In genomic region chr1:226548281-226549093, GRCh38 we compare ENCODE assay signal across 8 cellular contexts. TPM values are rescaled to one million over a fixed set of nuclear protein-coding genes. Genes with fewer than 3 reads are reported as not detected.
DNase-seq lines count a peak whose midpoint lies in the region; ATAC-seq and TF ChIP-seq lines count a peak whose summit lies in the region.

Gene STUM (plus strand): TSS chr1:226548764. CDS start chr1:226548905, 141 bp downstream.

- no peak within 1 kb of the TSS; the same call in 1 of the 2 replicates for H3K14ac ChIP-seq in H9 (ENCODE audit: insufficient read depth, low read length)

- H3K4me1 ChIP-seq in H9 (ENCODE audit: insufficient read depth, low read length) = peaks cover 6% of the 10 kb centered on the region; the same call in 1 of the 2 replicates
- peaks cover 20% of the 10 kb centered on the region for H3K4me1 ChIP-seq in upper lobe of right lung

- H4K5ac ChIP-seq in H9 (ENCODE audit: insufficient read length, low read depth, low read length) = no peak within 1 kb of the TSS

- no peak within 1 kb of the TSS for H2AK5ac ChIP-seq in H9 (ENCODE audit: insufficient read length, low read length)

- H2BK20ac ChIP-seq in H9 (ENCODE audit: low read depth, low read length, poor library complexity, severe bottlenecking) = no peak within 1 kb of the TSS

- no peaks in the 10 kb centered on the region for H4K20me1 ChIP-seq in H9 (ENCODE audit: control insufficient read depth, insufficient read depth, insufficient read length)

- no peaks in the 10 kb centered on the region for H3K9me3 ChIP-seq in H9 (ENCODE audit: control insufficient read depth, low read depth, low read length)
- no peaks in the 10 kb centered on the region for H3K9me3 ChIP-seq in T-helper 17 cell (ENCODE audit: control insufficient read depth, low read length, poor library complexity, severe bottlenecking)
- H3K9me3 ChIP-seq in upper lobe of right lung = no peaks in the 10 kb centered on the region

- no peak within 1 kb of the TSS for H2BK12ac ChIP-seq in H9 (ENCODE audit: insufficient read length, low read depth, low read length)

- WGBS in H9 (ENCODE audit: extremely low coverage, insufficient read length, low lambda C conversion rate) = no CpG with 5 or more reads among the region's 82 CpGs

- no peak within 1 kb of the TSS for H3K18ac ChIP-seq in H9 (ENCODE audit: insufficient read length, low read depth, low read length)

- no peak within 1 kb of the TSS for H2BK15ac ChIP-seq in H9 (ENCODE audit: low read depth, low read length)

- H2BK120ac ChIP-seq in H9 (ENCODE audit: low read depth, low read length, poor library complexity, severe bottlenecking) = no peak within 1 kb of the TSS

- no peak within 1 kb of the TSS for H3K9ac ChIP-seq in H9 (ENCODE audit: extremely low read depth, insufficient read length, low read length)

- H3K4ac ChIP-seq in H9 (ENCODE audit: low read depth, low read length) = no peak within 1 kb of the TSS

- H2BK5ac ChIP-seq in H9 (ENCODE audit: insufficient read length, low read length) = no peak within 1 kb of the TSS

- H3K27me3 ChIP-seq in H9 (ENCODE audit: insufficient read depth, low read length) (peaks cover 23% of the 10 kb centered on the region; the same call in 1 of the 2 replicates), upper lobe of right lung (peaks cover 20% of the 10 kb centered on the region)

- no peak within 1 kb of the TSS for H4K8ac ChIP-seq in H9 (replicated peaks; ENCODE audit: insufficient read length, low read depth, low read length)

- H3K23ac ChIP-seq in H9 (ENCODE audit: insufficient read length, low read depth, low read length) = no peak within 1 kb of the TSS

- intact Hi-C loops in upper lobe of right lung (cut with DNase I) = no loop called here

- H3K36me3 Mint-ChIP-seq in H9 (ENCODE audit: insufficient read depth in 1 of 3, low read depth in 3 of 3) (no peaks in the 10 kb centered on the region), T-helper 17 cell (ENCODE audit: low read depth) (peaks cover 3% of the 10 kb centered on the region), mesothelial cell of epicardium (no peaks in the 10 kb centered on the region)
- H3K36me3 Mint-ChIP-seq in effector memory CD8-positive, alpha-beta T cell (ENCODE audit: insufficient read depth) = no peaks in the 10 kb centered on the region

- peak; percentile 55 for ATAC-seq in T-helper 17 cell
- ATAC-seq in effector memory CD8-positive, alpha-beta T cell (replicated peaks) = peak; percentile 63
- peak; percentile 77 for ATAC-seq in upper lobe of right lung
- ATAC-seq in GM18861 (IDR thresholded peaks at IDR 0.05; ENCODE audit: unreplicated experiment) = no peak

- DNase-seq in Ammon's horn (ENCODE audit: low spot score) = peak; percentile 40
- DNase-seq in H9 = peak; percentile 73
- peak in 1 of 3 donors; percentile 13 for DNase-seq in T-helper 17 cell
- peak in 1 of 3 experiments; percentile 4 for DNase-seq in effector memory CD8-positive, alpha-beta T cell
- peak in 1 of 2 experiments; percentile 63 for DNase-seq in mesothelial cell of epicardium (ENCODE audit: low spot score in 2 of 2, unreplicated experiment in 2 of 2)
- peak; percentile 71 for DNase-seq in upper lobe of right lung
- DNase-seq in central memory CD4-positive, alpha-beta T cell = no peak

- no peaks in the 10 kb centered on the region for H3K9me3 Mint-ChIP-seq in H9
- no peaks in the 10 kb centered on the region for H3K9me3 Mint-ChIP-seq in effector memory CD8-positive, alpha-beta T cell
- no peaks in the 10 kb centered on the region for H3K9me3 Mint-ChIP-seq in mesothelial cell of epicardium

- H3K27ac Mint-ChIP-seq in H9 (no peak within 1 kb of the TSS), T-helper 17 cell (no peak within 1 kb of the TSS), mesothelial cell of epicardium (no peak within 1 kb of the TSS)
- H3K27ac Mint-ChIP-seq in effector memory CD8-positive, alpha-beta T cell = no peak within 1 kb of the TSS

- no peak within 1 kb of the TSS for H3K56ac ChIP-seq in H9 (ENCODE audit: insufficient read length, low read depth, low read length)

- H3K79me1 ChIP-seq in H9 (ENCODE audit: insufficient read depth, low read depth, low read length, poor library complexity, severe bottlenecking) = no peaks in the 10 kb centered on the region

- peak within 1 kb of the TSS; percentile 48 for H3K4me3 ChIP-seq in upper lobe of right lung

- H3K4me1 Mint-ChIP-seq in H9 (peaks cover 29 to 30% of the 10 kb centered on the region in 2 experiments), T-helper 17 cell (peaks cover 12% of the 10 kb centered on the region), mesothelial cell of epicardium (peaks cover 27% of the 10 kb centered on the region)
- H3K4me1 Mint-ChIP-seq in effector memory CD8-positive, alpha-beta T cell (ENCODE audit: low read depth in 2 of 2) = peaks cover 10 to 17% of the 10 kb centered on the region in 2 donors

- H3K27me3 Mint-ChIP-seq in H9 (ENCODE audit: low read depth) (peaks cover 82% of the 10 kb centered on the region), T-helper 17 cell (peaks cover 70% of the 10 kb centered on the region), mesothelial cell of epicardium (ENCODE audit: low read depth) (peaks cover 71% of the 10 kb centered on the region)
- peaks cover 46 to 75% of the 10 kb centered on the region in 2 donors for H3K27me3 Mint-ChIP-seq in effector memory CD8-positive, alpha-beta T cell

- H4K91ac ChIP-seq in H9 (ENCODE audit: insufficient read length, low read depth, low read length) = no peak within 1 kb of the TSS

- H3K79me2 ChIP-seq in H9 (ENCODE audit: insufficient read depth, low read length) = no peaks in the 10 kb centered on the region

- no peaks in the 10 kb centered on the region for H3K36me3 ChIP-seq in upper lobe of right lung

- H3K4me3 Mint-ChIP-seq in H9 = peak within 1 kb of the TSS; percentile 58 to 81
- H3K4me3 Mint-ChIP-seq in T-helper 17 cell = peak within 1 kb of the TSS; percentile 88
- peak within 1 kb of the TSS; percentile 79 to 84 for H3K4me3 Mint-ChIP-seq in effector memory CD8-positive, alpha-beta T cell
- peak within 1 kb of the TSS; percentile 64 for H3K4me3 Mint-ChIP-seq in mesothelial cell of epicardium

- H3T11ph ChIP-seq in H9 (ENCODE audit: low read length) = no peak within 1 kb of the TSS

- H2AFZ ChIP-seq in H9 (ENCODE audit: low read length) = no peak within 1 kb of the TSS

- peaks cover 17% of the 10 kb centered on the region for H3K23me2 ChIP-seq in H9 (ENCODE audit: insufficient read length, low read depth, low read length, poor library complexity, severe bottlenecking)

- peak within 1 kb of the TSS; percentile 56 for H3K4me2 ChIP-seq in H9 (ENCODE audit: insufficient read depth, insufficient read length, low read length)

- TF ChIP-seq CTCF in H9 (conservative IDR thresholded peaks at IDR 0.05) (no peak), mesothelial cell of epicardium (IDR thresholded peaks at IDR 0.05; ENCODE audit: unreplicated experiment) (no peak), upper lobe of right lung (IDR thresholded peaks at IDR 0.05) (no peak)

- H3K27ac ChIP-seq in H9 (ENCODE audit: insufficient read length, low read depth, low read length) (no peak within 1 kb of the TSS), upper lobe of right lung (no peak within 1 kb of the TSS)

RNA-seq across cellular contexts. Expression of gene STUM, which starts in this region (rescaled TPM):
- 0.09 and 0.11 TPM in 2 replicates for total RNA-seq in H9 (2021)
- total RNA-seq in T-helper 17 cell = not detected
- total RNA-seq in mesothelial cell of epicardium = 0.07 to 0.18 TPM (median 0.09 TPM) in 3 replicates
- total RNA-seq in upper lobe of right lung = 0.49 TPM

Comparison
In these comparisons a context has a peak if more than half of its experiments do, and no peak if none do; other contexts are left out.
1. Peak in DNase-seq and H3K4me2 ChIP-seq in H9; RNA of the gene not detected or under 1 TPM.
2. Peak in ATAC-seq in T-helper 17 cell; RNA of the gene not detected or under 1 TPM.
3. Peak in DNase-seq, ATAC-seq and H3K4me3 ChIP-seq in upper lobe of right lung; RNA of the gene not detected or under 1 TPM.